ENCODE assay signal across 34 cellular contexts in the genomic region with DNA sequence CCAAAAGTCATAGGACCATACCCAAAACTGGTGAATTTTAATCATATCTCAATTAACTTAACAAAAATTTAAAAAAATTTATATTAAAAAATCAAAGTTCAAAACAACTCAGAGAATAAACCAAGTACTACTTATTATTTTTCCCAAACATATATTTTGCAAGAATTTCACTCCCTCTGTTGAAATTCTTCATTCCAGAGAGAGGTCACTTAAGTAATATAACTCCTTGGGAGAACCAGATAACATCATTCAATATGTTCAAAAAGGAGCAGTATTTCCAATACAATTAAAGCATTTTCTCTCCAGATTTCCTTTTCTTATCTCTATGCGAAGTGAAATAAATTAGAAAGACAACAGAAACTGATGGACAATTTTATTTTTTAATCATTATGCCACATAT.
"Had no signal": no experiment of that assay in that cellular context is flagged by ENCODE, and none has a peak within 500 bp of the region (broad histone marks: within the 10 kb centered on the region; RNA-seq: fewer than 3 reads in every experiment).

No MANE protein-coding gene starts in this region.

- H3K36me3 Mint-ChIP-seq: activated naive CD8-positive, alpha-beta T cell; brain had no signal

- H3K4me1 Mint-ChIP-seq: activated B cell treated with CpG ODN at 0.5 μM for 24 hours; activated T-helper 17 cell treated with anti-CD3 and anti-CD28 coated beads, Interleukin-2, amount 50 U/mL, for 72 hours; brain; central memory CD8-positive, alpha-beta T cell; T-helper 17 cell had no signal

- H3K9me3 Mint-ChIP-seq: endodermal cell had no signal

- H3K4me3 Mint-ChIP-seq: activated B cell treated with CpG ODN at 0.5 μM for 24 hours; activated CD8-positive, alpha-beta T cell treated with anti-CD3 and anti-CD28 coated beads for 36 hours; activated naive CD8-positive, alpha-beta T cell; activated T-cell treated with anti-CD3 and anti-CD28 coated beads, Interleukin-2, amount 50 U/mL, for 4 hours; activated T-helper 17 cell treated with anti-CD3 and anti-CD28 coated beads, Interleukin-2, amount 50 U/mL, for 72 hours; brain; central memory CD8-positive, alpha-beta T cell; dendritic cell treated with granulocyte-macrophage colony-stimulating factor and Interleukin-4, amounts not matched to agents 40 ng/mL and 50 ng/mL, for 4 days; endodermal cell; T-helper 17 cell; T-helper 2 cell treated with Interferon-gamma antibody and Interleukin-4, amounts not matched to agents 5 μg/mL and 100 μg/mL, for 36 hours had no signal

- H3K27me3 Mint-ChIP-seq: activated B cell treated with CpG ODN at 0.5 μM for 24 hours; activated CD8-positive, alpha-beta T cell treated with anti-CD3 and anti-CD28 coated beads for 36 hours; activated naive CD8-positive, alpha-beta T cell; central memory CD8-positive, alpha-beta T cell; dendritic cell treated with granulocyte-macrophage colony-stimulating factor and Interleukin-4, amounts not matched to agents 40 ng/mL and 50 ng/mL, for 4 days; T-helper 17 cell had no signal

- DNase-seq: activated B cell treated with CpG ODN at 0.5 μM for 24 hours; activated CD4-positive, alpha-beta T cell treated with anti-CD3 and anti-CD28 coated beads for 48 hours; activated CD4-positive, alpha-beta T cell treated with anti-CD3 and anti-CD28 coated beads, Interleukin-2, amount 50 U/mL, for 1 hour; activated CD4-positive, alpha-beta T cell treated with anti-CD3 and anti-CD28 coated beads, Interleukin-2, amount 50 U/mL, for 48 hours; activated CD8-positive, alpha-beta memory T cell treated with anti-CD3 and anti-CD28 coated beads for 24 hours; activated CD8-positive, alpha-beta T cell treated with anti-CD3 and anti-CD28 coated beads for 36 hours; activated effector memory CD4-positive, alpha-beta T cell treated with Interleukin-2 at 50 U/mL for 16 hours; activated gamma-delta T cell treated with Interleukin-2 at 50 U/mL for 16 hours; activated naive CD4-positive, alpha-beta T cell treated with anti-CD3 and anti-CD28 coated beads, Interleukin-2, amount 50 U/mL, for 16 hours; activated naive CD4-positive, alpha-beta T cell treated with Interleukin-2 at 50 U/mL for 16 hours; activated T-cell treated with anti-CD3 and anti-CD28 coated beads, Interleukin-2, amount 50 U/mL, for 4 hours; adrenal gland; dorsolateral prefrontal cortex; effector memory CD4-positive, alpha-beta T cell; endodermal cell; erythroblast; head of caudate nucleus; hippocampal formation; T-helper 1 cell; T-helper 17 cell; T1000; WERI-Rb-1 had no signal

- ATAC-seq: activated CD4-positive, CD25-positive, alpha-beta regulatory T cell treated with anti-CD3 and anti-CD28 coated beads, Interleukin-2, amount 50 U/mL, for 24 hours; activated CD8-positive, alpha-beta T cell treated with anti-CD3 and anti-CD28 coated beads for 36 hours; activated T-cell treated with anti-CD3 and anti-CD28 coated beads, Interleukin-2, amount 50 U/mL, for 4 hours; activated T-helper 17 cell treated with anti-CD3 and anti-CD28 coated beads, Interleukin-2, amount 50 U/mL, for 72 hours; T-helper 17 cell had no signal

- H3K27ac Mint-ChIP-seq: activated B cell treated with CpG ODN at 0.5 μM for 24 hours; activated CD8-positive, alpha-beta T cell treated with anti-CD3 and anti-CD28 coated beads for 36 hours; activated naive CD8-positive, alpha-beta T cell; activated T-helper 17 cell treated with anti-CD3 and anti-CD28 coated beads, Interleukin-2, amount 50 U/mL, for 72 hours; brain; dendritic cell treated with granulocyte-macrophage colony-stimulating factor and Interleukin-4, amounts not matched to agents 40 ng/mL and 50 ng/mL, for 4 days; endodermal cell; T-helper 17 cell; T-helper 2 cell treated with Interferon-gamma antibody and Interleukin-4, amounts not matched to agents 5 μg/mL and 100 μg/mL, for 36 hours had no signal

- H3K4me3 ChIP-seq: adrenal gland, ascending aorta, breast epithelium, cardiac muscle cell, coronary artery, dorsolateral prefrontal cortex, esophagus muscularis mucosa had no signal
